ENCODE assay signal across 22 cellular contexts in genomic region chr16:66599726-66600125, GRCh38. TPM values are rescaled to one million over a fixed set of nuclear protein-coding genes. Genes with fewer than 3 reads are reported as not detected.
DNase-seq lines count a peak whose midpoint lies in the region; ATAC-seq and TF ChIP-seq lines count a peak whose summit lies in the region.
"Had no signal": no experiment of that assay in that cellular context is flagged by ENCODE, and none has a peak within 500 bp of the region (broad histone marks: within the 10 kb centered on the region; RNA-seq: fewer than 3 reads in every experiment).

No MANE protein-coding gene starts in this region.

- CTCF ChIA-PET in naive thymus-derived CD4-positive, alpha-beta T cell (lab: Charles Lee), result interaction anchor here (0.7 to 1.4 kb wide), 4 partner anchors 9 to 753 kb away, joined by 3 to 7 read pairs (median 4); no protein-coding TSS in a partner anchor

- TF ChIP-seq CTCF in DOHH2 (IDR thresholded peaks at IDR 0.05; ENCODE audit: low read depth, low read length, poor library complexity, severe bottlenecking), result peak; percentile 7

- H3K9me3 ChIP-seq in DOHH2 (ENCODE audit: control insufficient read depth, insufficient read depth, low read length), result peaks cover 17% of the 10 kb centered on the region
- H3K9me3 ChIP-seq in naive thymus-derived CD4-positive, alpha-beta T cell (ENCODE audit: control insufficient read depth in 2 of 3, low read length in 3 of 3), result peaks cover 0 to 12% (median 0%) of the 10 kb centered on the region in 3 experiments

- H3K4me1 Mint-ChIP-seq in activated T-cell treated with anti-CD3 and anti-CD28 coated beads, Interleukin-2, amount 50 U/mL, for 72 hours (ENCODE audit: low read depth), result peaks cover 59% of the 10 kb centered on the region
- peaks cover 45% of the 10 kb centered on the region for H3K4me1 Mint-ChIP-seq in T-helper 1 cell treated with Interleukin-12 subunit alpha and Interleukin-12 subunit beta and Interleukin-4 antibody, amounts not matched to agents 30 μg/mL and 1 μg/mL, for 36 hours (ENCODE audit: low read depth)
- peaks cover 28 to 61% (median 47%) of the 10 kb centered on the region in 7 donors for H3K4me1 Mint-ChIP-seq in naive thymus-derived CD4-positive, alpha-beta T cell

- peak overlapping the region; percentile 18 to 39 for H3K4me3 Mint-ChIP-seq in activated T-cell treated with anti-CD3 and anti-CD28 coated beads, Interleukin-2, amount 50 U/mL, for 72 hours
- H3K4me3 Mint-ChIP-seq in T-helper 1 cell treated with Interleukin-12 subunit alpha and Interleukin-12 subunit beta and Interleukin-4 antibody, amounts not matched to agents 30 μg/mL and 1 μg/mL, for 36 hours, result no peak overlapping the region
- H3K4me3 Mint-ChIP-seq in naive thymus-derived CD4-positive, alpha-beta T cell, result peak overlapping the region in 4 of 10 donors; percentile 2 to 48 (median 23)
- H3K4me3 Mint-ChIP-seq: GM23338 had no signal

- no peak for ATAC-seq in activated T-cell treated with anti-CD3 and anti-CD28 coated beads, Interleukin-2, amount 50 U/mL, for 72 hours (replicated peaks in 1 of 2)
- ATAC-seq in naive thymus-derived CD4-positive, alpha-beta T cell, result no peak
- ATAC-seq in GM19023 (IDR thresholded peaks at IDR 0.05; ENCODE audit: unreplicated experiment), result no peak
- ATAC-seq: GM23338 had no signal

- H3K4me2 ChIP-seq in DOHH2 (ENCODE audit: low read length), result no peak overlapping the region
- H3K4me2 ChIP-seq: BLaER1 treated with 17β-estradiol and CSF1 and Interleukin-3, amounts not matched to agents 10 nM and 100 nM; GM23338 had no signal

- no peak overlapping the region for H3K27ac ChIP-seq in DOHH2 (ENCODE audit: low read depth, low read length)
- H3K27ac ChIP-seq in naive thymus-derived CD4-positive, alpha-beta T cell (ENCODE audit: low read depth, low read length), result no peak overlapping the region
- H3K27ac ChIP-seq: BLaER1 treated with 17β-estradiol and CSF1 and Interleukin-3, amounts not matched to agents 10 nM and 100 nM; SK-N-MC had no signal

- H3K4me1 ChIP-seq in DOHH2 (ENCODE audit: control insufficient read depth, low read length), result peaks cover 19% of the 10 kb centered on the region
- peaks cover 9 to 22% of the 10 kb centered on the region in 2 donors for H3K4me1 ChIP-seq in naive thymus-derived CD4-positive, alpha-beta T cell (ENCODE audit: control insufficient read depth in 2 of 2, insufficient read depth in 2 of 2, low read length in 2 of 2)

- no peaks in the 10 kb centered on the region for H3K9me2 ChIP-seq in DOHH2 (replicated peaks; ENCODE audit: control insufficient read depth, low read length)

- H3F3A ChIP-seq in DOHH2 (ENCODE audit: control insufficient read depth, insufficient read depth), result peaks cover 9% of the 10 kb centered on the region

- H3K9me3 Mint-ChIP-seq in activated T-cell treated with anti-CD3 and anti-CD28 coated beads, Interleukin-2, amount 50 U/mL, for 72 hours, result peaks cover 2 to 6% of the 10 kb centered on the region in 2 donors
- peaks cover 8% of the 10 kb centered on the region for H3K9me3 Mint-ChIP-seq in T-helper 1 cell treated with Interleukin-12 subunit alpha and Interleukin-12 subunit beta and Interleukin-4 antibody, amounts not matched to agents 30 μg/mL and 1 μg/mL, for 36 hours
- peaks cover 0 to 14% (median 4%) of the 10 kb centered on the region in 11 donors for H3K9me3 Mint-ChIP-seq in naive thymus-derived CD4-positive, alpha-beta T cell

- H3K27ac Mint-ChIP-seq in activated T-cell treated with anti-CD3 and anti-CD28 coated beads, Interleukin-2, amount 50 U/mL, for 72 hours, result peak overlapping the region; percentile 35
- H3K27ac Mint-ChIP-seq in T-helper 1 cell treated with Interleukin-12 subunit alpha and Interleukin-12 subunit beta and Interleukin-4 antibody, amounts not matched to agents 30 μg/mL and 1 μg/mL, for 36 hours, result peak overlapping the region; percentile 57
- H3K27ac Mint-ChIP-seq in naive thymus-derived CD4-positive, alpha-beta T cell, result peak overlapping the region; percentile 6 to 84 (median 63)
- H3K27ac Mint-ChIP-seq: GM23338 had no signal

- H3K36me3 ChIP-seq in DOHH2 (ENCODE audit: control insufficient read depth, low read length), result no peaks in the 10 kb centered on the region
- H3K36me3 ChIP-seq in naive thymus-derived CD4-positive, alpha-beta T cell (ENCODE audit: control insufficient read depth in 2 of 3, insufficient read depth in 3 of 3, low read length in 3 of 3), result no peaks in the 10 kb centered on the region

- intact Hi-C loops in naive thymus-derived CD4-positive, alpha-beta T cell (cut with micrococcal nuclease), result loop anchor here in 1 of 2 donors (1.0 kb wide), 1 partner anchor 10 kb away; no protein-coding TSS in a partner anchor

- H3K27me3 ChIP-seq in DOHH2 (ENCODE audit: control insufficient read depth, low read length), result peaks cover 33% of the 10 kb centered on the region
- no peaks in the 10 kb centered on the region for H3K27me3 ChIP-seq in naive thymus-derived CD4-positive, alpha-beta T cell (ENCODE audit: control insufficient read depth in 2 of 2, insufficient read depth in 2 of 2, low read length in 2 of 2)
- H3K27me3 ChIP-seq: BLaER1 treated with 17β-estradiol and CSF1 and Interleukin-3, amounts not matched to agents 10 nM and 100 nM had no signal

- no peak for DNase-seq in activated T-cell treated with anti-CD3 and anti-CD28 coated beads, Interleukin-2, amount 50 U/mL, for 72 hours
- DNase-seq in activated T-cell treated with anti-CD3 and anti-CD28 coated beads for 4 hours (no peak), epidermal melanocyte (ENCODE audit: insufficient read length, low spot score) (no peak), NCI-H2081 (lab: John Stamatoyannopoulos, UW) (no peak)
- DNase-seq in naive thymus-derived CD4-positive, alpha-beta T cell, result peak in 3 of 9 donors; percentile 36 to 51 (median 42)
- DNase-seq: DMS153, EL, HCEC 1CT, NCI-H1105 treated with DMSO at 0.1 percent for 48 hours, NCI-H1694, NCI-H2107, NCI-H524, NCI-H82, SHP77 had no signal

- no peaks in the 10 kb centered on the region for H3K79me2 ChIP-seq in DOHH2 (ENCODE audit: control insufficient read depth, low read length)

- no peaks in the 10 kb centered on the region for H3K27me3 Mint-ChIP-seq in activated T-cell treated with anti-CD3 and anti-CD28 coated beads, Interleukin-2, amount 50 U/mL, for 72 hours (ENCODE audit: low read depth)
- no peaks in the 10 kb centered on the region for H3K27me3 Mint-ChIP-seq in T-helper 1 cell treated with Interleukin-12 subunit alpha and Interleukin-12 subunit beta and Interleukin-4 antibody, amounts not matched to agents 30 μg/mL and 1 μg/mL, for 36 hours (ENCODE audit: low read depth)
- peaks cover 0 to 3% (median 0%) of the 10 kb centered on the region in 5 donors for H3K27me3 Mint-ChIP-seq in naive thymus-derived CD4-positive, alpha-beta T cell

- H4K20me1 ChIP-seq in DOHH2 (ENCODE audit: control insufficient read depth, insufficient read depth, low read depth, low read length), result no peaks in the 10 kb centered on the region
- H4K20me1 ChIP-seq: BLaER1 treated with 17β-estradiol and CSF1 and Interleukin-3, amounts not matched to agents 10 nM and 100 nM had no signal

- no peak overlapping the region for H3K4me3 ChIP-seq in DOHH2 (ENCODE audit: low read length)
- H3K4me3 ChIP-seq in naive thymus-derived CD4-positive, alpha-beta T cell (ENCODE audit: low read length), result no peak overlapping the region
- H3K4me3 ChIP-seq: BLaER1 treated with 17β-estradiol and CSF1 and Interleukin-3, amounts not matched to agents 10 nM and 100 nM; GM23338; SK-N-MC had no signal

- peaks cover 5 to 11% of the 10 kb centered on the region in 2 donors for H3K36me3 Mint-ChIP-seq in activated T-cell treated with anti-CD3 and anti-CD28 coated beads, Interleukin-2, amount 50 U/mL, for 72 hours (ENCODE audit: insufficient read depth in 2 of 2)
- H3K36me3 Mint-ChIP-seq in T-helper 1 cell treated with Interleukin-12 subunit alpha and Interleukin-12 subunit beta and Interleukin-4 antibody, amounts not matched to agents 30 μg/mL and 1 μg/mL, for 36 hours (ENCODE audit: low read depth), result peaks cover 9% of the 10 kb centered on the region
- peaks cover 0 to 15% (median 5%) of the 10 kb centered on the region in 5 donors for H3K36me3 Mint-ChIP-seq in naive thymus-derived CD4-positive, alpha-beta T cell

- POLR2A ChIA-PET in naive thymus-derived CD4-positive, alpha-beta T cell (lab: Charles Lee), result interaction anchor here (1.1 to 1.9 kb wide), 2 partner anchors 9 to 47 kb away, joined by 9 to 11 read pairs; partner anchors contain the start of gene CKLF

RNA-seq across cellular contexts. Expression of gene CMTM3, which starts 4.8 kb away (rescaled TPM):
- total RNA-seq in activated T-cell treated with anti-CD3 and anti-CD28 coated beads, Interleukin-2, amount 50 U/mL, for 72 hours, result 10 to 100 TPM; 82.4 to 90.6 TPM
- total RNA-seq in naive thymus-derived CD4-positive, alpha-beta T cell, result 100 to 1,000 TPM in 1 of 5 experiments, 10 to 100 TPM in 4; 52.0 to 138 (median 61.4) TPM
- 10 to 100 TPM; 72.5 to 89.8 TPM for polyA plus RNA-seq in naive thymus-derived CD4-positive, alpha-beta T cell

RNA-seq across cellular contexts. Expression of gene CMTM2, which starts 20.5 kb away (rescaled TPM):
- total RNA-seq in activated T-cell treated with anti-CD3 and anti-CD28 coated beads, Interleukin-2, amount 50 U/mL, for 72 hours, result 1 to 10 TPM in 1 of 2 donors, under 1 TPM in 1; 0.31 to 1.2 TPM
- total RNA-seq in naive thymus-derived CD4-positive, alpha-beta T cell, result 1 to 10 TPM in 1 of 5 experiments, under 1 TPM in 2, not detected in 2; 0.58 to 1.8 (median 0.81) TPM
- not detected for polyA plus RNA-seq in naive thymus-derived CD4-positive, alpha-beta T cell
- total RNA-seq: A673, GM23338, RPMI7951 had no signal
- polyA plus RNA-seq: GM23338 had no signal

RNA-seq across cellular contexts. Expression of gene CMTM1, which starts 33.5 kb away (rescaled TPM):
- total RNA-seq in activated T-cell treated with anti-CD3 and anti-CD28 coated beads, Interleukin-2, amount 50 U/mL, for 72 hours, result 10 to 100 TPM; 10.1 to 14.4 TPM
- 10 to 100 TPM in 1 of 5 experiments, 1 to 10 TPM in 4; 1.3 to 23.3 (median 5.2) TPM for total RNA-seq in naive thymus-derived CD4-positive, alpha-beta T cell
- polyA plus RNA-seq in naive thymus-derived CD4-positive, alpha-beta T cell, result under 1 TPM; 0.36 to 0.41 TPM

RNA-seq across cellular contexts. Expression of gene CKLF, which starts 47.4 kb away (rescaled TPM):
- 100 to 1,000 TPM; 163 to 172 TPM for total RNA-seq in activated T-cell treated with anti-CD3 and anti-CD28 coated beads, Interleukin-2, amount 50 U/mL, for 72 hours
- total RNA-seq in naive thymus-derived CD4-positive, alpha-beta T cell, result 100 to 1,000 TPM in 1 of 5 experiments, 10 to 100 TPM in 4; 24.1 to 160 (median 42.9) TPM
- polyA plus RNA-seq in naive thymus-derived CD4-positive, alpha-beta T cell, result 100 to 1,000 TPM in 1 of 2 donors, 10 to 100 TPM in 1; 56.4 to 110 TPM

RNA-seq across cellular contexts. Expression of gene TK2, which starts 49.8 kb away (rescaled TPM):
- total RNA-seq in activated T-cell treated with anti-CD3 and anti-CD28 coated beads, Interleukin-2, amount 50 U/mL, for 72 hours, result 10 to 100 TPM; 16.4 to 16.6 TPM
- 10 to 100 TPM in 2 of 5 experiments, 1 to 10 TPM in 3; 6.2 to 19.8 (median 7.9) TPM for total RNA-seq in naive thymus-derived CD4-positive, alpha-beta T cell
- polyA plus RNA-seq in naive thymus-derived CD4-positive, alpha-beta T cell, result 1 to 10 TPM; 3.5 to 4.1 TPM
